13 cellular contexts compared by ENCODE assay signal in genomic region chr9:28808042-28808441, GRCh38.
DNase-seq lines count a peak whose midpoint lies in the region; TF ChIP-seq lines count a peak whose summit lies in the region.
"Had no signal": no experiment of that assay in that cellular context is flagged by ENCODE, and none has a peak within 500 bp of the region (broad histone marks: within the 10 kb centered on the region; RNA-seq: fewer than 3 reads in every experiment).

No MANE protein-coding gene starts in this region.

- no peaks in the 10 kb centered on the region for H3K79me2 ChIP-seq in neural cell (replicated peaks; ENCODE audit: insufficient read depth, low read length)

- H3K4me2 ChIP-seq in neural cell (ENCODE audit: low read length) = peak overlapping the region; percentile 3

- DNase-seq in HT1080 (ENCODE audit: low read depth) = peak; percentile 78
- DNase-seq in NCI-H69 (lab: John Stamatoyannopoulos, UW) = peak; percentile 88
- DNase-seq in choroid plexus epithelial cell (ENCODE audit: low read depth) = peak; percentile 71
- no peak for DNase-seq in NCI-H1092 treated with DMSO at 0.1 percent for 48 hours (lab: John Stamatoyannopoulos, UW)
- DNase-seq in cortex of kidney (lab: John Stamatoyannopoulos, UW) = no peak
- DNase-seq in NCI-H526 (lab: John Stamatoyannopoulos, UW) = no peak
- DNase-seq in ascending aorta (ENCODE audit: low spot score in 2 of 2) = no peak
- DNase-seq: activated CD8-positive, alpha-beta T cell treated with anti-CD3 and anti-CD28 coated beads, Interleukin-2, amount 10 ng/mL, durations not matched to agents 7 days and 5 days; dermis blood vessel endothelial cell; stimulated activated CD4-positive, alpha-beta T cell treated with anti-CD3 and anti-CD28 coated beads, Interleukin-15, amount 100 ng/mL, for 24 hours; upper lobe of left lung had no signal

- H3K4me3 ChIP-seq in choroid plexus epithelial cell (ENCODE audit: low read depth, low read length) = no peak overlapping the region
- peak overlapping the region; percentile 4 for H3K4me3 ChIP-seq in neural cell (ENCODE audit: low read length)
- no peak overlapping the region for H3K4me3 ChIP-seq in ascending aorta
- H3K4me3 ChIP-seq: gastroesophageal sphincter, upper lobe of left lung had no signal

- peak overlapping the region; percentile 72 for H3K27ac ChIP-seq in neural cell (ENCODE audit: low read length)
- H3K27ac ChIP-seq in ascending aorta = no peak overlapping the region
- H3K27ac ChIP-seq: gastroesophageal sphincter, upper lobe of left lung had no signal

- no peaks in the 10 kb centered on the region for H3F3A ChIP-seq in neural cell (ENCODE audit: insufficient read depth, low read length, poor library complexity, severe bottlenecking)

- H2AFZ ChIP-seq in neural cell (ENCODE audit: low read depth, low read length) = no peak overlapping the region

- no peaks in the 10 kb centered on the region for H3K4me1 ChIP-seq in ascending aorta
- H3K4me1 ChIP-seq: gastroesophageal sphincter, upper lobe of left lung had no signal

- no peaks in the 10 kb centered on the region for H3K36me3 ChIP-seq in neural cell (ENCODE audit: insufficient read depth, low read length)
- H3K36me3 ChIP-seq in ascending aorta = no peaks in the 10 kb centered on the region
- H3K36me3 ChIP-seq: gastroesophageal sphincter, upper lobe of left lung had no signal

- H3K27me3 ChIP-seq in neural cell (ENCODE audit: insufficient read depth, low read depth, low read length) (no peaks in the 10 kb centered on the region), ascending aorta (no peaks in the 10 kb centered on the region)
- H3K27me3 ChIP-seq: gastroesophageal sphincter, upper lobe of left lung had no signal

- H3K9me3 ChIP-seq in neural cell (ENCODE audit: low read length) = no peaks in the 10 kb centered on the region
- no peaks in the 10 kb centered on the region for H3K9me3 ChIP-seq in ascending aorta
- H3K9me3 ChIP-seq: gastroesophageal sphincter, upper lobe of left lung had no signal

- TF ChIP-seq CTCF in choroid plexus epithelial cell (conservative IDR thresholded peaks at IDR 0.05; ENCODE audit: low read depth, low read length) (no peak), neural cell (IDR thresholded peaks at IDR 0.05; ENCODE audit: poor library complexity, severe bottlenecking) (no peak), ascending aorta (IDR thresholded peaks at IDR 0.05) (no peak)

- no peaks in the 10 kb centered on the region for H3K9me2 ChIP-seq in neural cell (ENCODE audit: insufficient read depth, low read length)

- peak overlapping the region; percentile 10 for H3K9ac ChIP-seq in neural cell (ENCODE audit: low read length)

- TF ChIP-seq RAD21 in neural cell (conservative IDR thresholded peaks at IDR 0.05) = no peak

- no peaks in the 10 kb centered on the region for H4K20me1 ChIP-seq in neural cell (ENCODE audit: insufficient read depth)

- intact Hi-C loops in ascending aorta (cut with DNase I) = no loop called here

- TF ChIP-seq EP300 in neural cell (conservative IDR thresholded peaks at IDR 0.05; ENCODE audit: poor library complexity, severe bottlenecking) = no peak

TF ChIP-seq in neural cell, 6 proteins besides CTCF, POLR2A, EP300 and RAD21:
- TF ChIP-seq EZH2 (IDR thresholded peaks at IDR 0.05; ENCODE audit: borderline replicate concordance, insufficient read depth, low read length, poor library complexity, severe bottlenecking) = no peak
- peak; percentile 69 for TF ChIP-seq POLR2AphosphoS5 (IDR thresholded peaks at IDR 0.05)
- TF ChIP-seq, protein P1, sequence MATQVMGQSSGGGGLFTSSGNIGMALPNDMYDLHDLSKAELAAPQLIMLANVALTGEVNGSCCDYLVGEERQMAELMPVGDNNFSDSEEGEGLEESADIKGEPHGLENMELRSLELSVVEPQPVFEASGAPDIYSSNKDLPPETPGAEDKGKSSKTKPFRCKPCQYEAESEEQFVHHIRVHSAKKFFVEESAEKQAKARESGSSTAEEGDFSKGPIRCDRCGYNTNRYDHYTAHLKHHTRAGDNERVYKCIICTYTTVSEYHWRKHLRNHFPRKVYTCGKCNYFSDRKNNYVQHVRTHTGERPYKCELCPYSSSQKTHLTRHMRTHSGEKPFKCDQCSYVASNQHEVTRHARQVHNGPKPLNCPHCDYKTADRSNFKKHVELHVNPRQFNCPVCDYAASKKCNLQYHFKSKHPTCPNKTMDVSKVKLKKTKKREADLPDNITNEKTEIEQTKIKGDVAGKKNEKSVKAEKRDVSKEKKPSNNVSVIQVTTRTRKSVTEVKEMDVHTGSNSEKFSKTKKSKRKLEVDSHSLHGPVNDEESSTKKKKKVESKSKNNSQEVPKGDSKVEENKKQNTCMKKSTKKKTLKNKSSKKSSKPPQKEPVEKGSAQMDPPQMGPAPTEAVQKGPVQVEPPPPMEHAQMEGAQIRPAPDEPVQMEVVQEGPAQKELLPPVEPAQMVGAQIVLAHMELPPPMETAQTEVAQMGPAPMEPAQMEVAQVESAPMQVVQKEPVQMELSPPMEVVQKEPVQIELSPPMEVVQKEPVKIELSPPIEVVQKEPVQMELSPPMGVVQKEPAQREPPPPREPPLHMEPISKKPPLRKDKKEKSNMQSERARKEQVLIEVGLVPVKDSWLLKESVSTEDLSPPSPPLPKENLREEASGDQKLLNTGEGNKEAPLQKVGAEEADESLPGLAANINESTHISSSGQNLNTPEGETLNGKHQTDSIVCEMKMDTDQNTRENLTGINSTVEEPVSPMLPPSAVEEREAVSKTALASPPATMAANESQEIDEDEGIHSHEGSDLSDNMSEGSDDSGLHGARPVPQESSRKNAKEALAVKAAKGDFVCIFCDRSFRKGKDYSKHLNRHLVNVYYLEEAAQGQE (IDR thresholded peaks at IDR 0.05; ENCODE audit: borderline replicate concordance) = peak; percentile 64
- no peak for TF ChIP-seq SMC3 (conservative IDR thresholded peaks at IDR 0.05; ENCODE audit: poor library complexity)
- no peak for TF ChIP-seq MXI1 (conservative IDR thresholded peaks at IDR 0.05; ENCODE audit: poor library complexity, severe bottlenecking)
- no peak for TF ChIP-seq TAF1 (IDR thresholded peaks at IDR 0.05; ENCODE audit: low read depth)

Comparison
In these comparisons a context has a peak if more than half of its experiments do, and no peak if none do; other contexts are left out.
1. DNase-seq: peak in HT1080 (single experiment), NCI-H69 (single experiment) and choroid plexus epithelial cell (single experiment); none in NCI-H1092 treated with DMSO at 0.1 percent for 48 hours (single experiment), cortex of kidney (single experiment), NCI-H526 (0 of 2) and ascending aorta (0 of 2).